ENCODE assay signal across 26 cellular contexts in the genomic region with DNA sequence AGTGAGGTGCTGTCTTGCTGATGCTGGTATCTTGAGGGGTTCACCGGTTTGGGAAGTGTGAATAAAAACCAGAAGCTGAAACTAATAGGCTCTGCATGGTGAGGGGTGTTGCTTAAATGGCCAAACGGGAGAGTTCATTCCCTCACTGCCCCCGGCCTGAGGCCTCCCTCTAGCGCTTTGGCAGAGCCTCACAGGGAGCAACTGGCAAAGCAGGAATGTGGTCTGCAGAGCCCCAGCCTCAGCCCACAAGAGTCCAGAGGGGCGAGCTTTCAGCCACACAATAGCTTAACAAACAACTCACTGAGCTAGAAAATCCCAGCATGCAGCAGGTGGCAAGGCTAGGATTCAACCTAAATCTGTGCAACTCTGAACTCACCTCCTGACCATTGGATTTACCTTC.
A peak's percentile ranks its signal among the peaks of the same experiment; 100 is the strongest.
DNase-seq lines count a peak whose midpoint lies in the region; ATAC-seq, FAIRE-seq and TF ChIP-seq lines count a peak whose summit lies in the region.
"Had no signal": no experiment of that assay in that cellular context is flagged by ENCODE, and none has a peak within 500 bp of the region (broad histone marks: within the 10 kb centered on the region; RNA-seq: fewer than 3 reads in every experiment).

No MANE protein-coding gene starts in this region.

- no peak overlapping the region for H3K27ac Mint-ChIP-seq in GM23338
- no peak overlapping the region for H3K27ac Mint-ChIP-seq in activated CD4-positive, alpha-beta T cell treated with anti-CD3 and anti-CD28 coated beads for 36 hours
- H3K27ac Mint-ChIP-seq: CD4-positive, alpha-beta memory T cell had no signal

- intact Hi-C loops in esophagus muscularis mucosa (cut with DNase I), result no loop called here
- intact Hi-C loops in activated CD4-positive, alpha-beta T cell treated with anti-CD3 and anti-CD28 coated beads for 36 hours (cut with DNase I, micrococcal nuclease), result no loop called here

- H3K4me2 ChIP-seq in GM23338, result no peak overlapping the region
- H3K4me2 ChIP-seq: A549 had no signal

- POLR2A ChIA-PET in activated CD4-positive, alpha-beta T cell treated with anti-CD3 and anti-CD28 coated beads for 36 hours (lab: Charles Lee), result no interaction called here

- TF ChIP-seq CTCF in GM23338 (conservative IDR thresholded peaks at IDR 0.05; ENCODE audit: low read depth in 2 of 2), result peak; percentile 24 to 41
- no peak for TF ChIP-seq CTCF in esophagus muscularis mucosa (IDR thresholded peaks at IDR 0.05)

- no peak overlapping the region for H2AFZ ChIP-seq in GM23338

- H3F3A ChIP-seq in GM23338 (replicated peaks; ENCODE audit: low read depth), result no peaks in the 10 kb centered on the region

- no peaks in the 10 kb centered on the region for H3K9me2 ChIP-seq in GM23338 (ENCODE audit: insufficient read depth)

- H3K27ac ChIP-seq in GM23338 (ENCODE audit: low read depth), result no peak overlapping the region
- no peak overlapping the region for H3K27ac ChIP-seq in esophagus muscularis mucosa (replicated peaks in 1 of 4)
- H3K27ac ChIP-seq: A549, RWPE1, SK-N-MC had no signal

- H4K20me1 ChIP-seq in GM23338 (replicated peaks; ENCODE audit: insufficient read depth), result no peaks in the 10 kb centered on the region

- no peaks in the 10 kb centered on the region for H3K36me3 Mint-ChIP-seq in GM23338 (ENCODE audit: low read depth)
- no peaks in the 10 kb centered on the region for H3K36me3 Mint-ChIP-seq in activated CD4-positive, alpha-beta T cell treated with anti-CD3 and anti-CD28 coated beads for 36 hours (ENCODE audit: low read depth)
- H3K36me3 Mint-ChIP-seq: CD4-positive, alpha-beta memory T cell had no signal

- TF ChIP-seq POLR2A in esophagus muscularis mucosa (IDR thresholded peaks at IDR 0.05; ENCODE audit: low read depth), result no peak

- DNase-seq in GM23338 (ENCODE audit: low spot score) (peak; percentile 39), NCI-H69 (lab: John Stamatoyannopoulos, UW) (peak; percentile 13), esophagus muscularis mucosa (ENCODE audit: extremely low spot score) (peak; percentile 70), myocyte (ENCODE audit: low read depth) (peak; percentile 2), islet precursor cell (no peak), NCI-H1048 (lab: John Stamatoyannopoulos, UW) (no peak), HTR-8/SVneo (ENCODE audit: insufficient read length, low spot score) (no peak)
- DNase-seq in activated CD4-positive, alpha-beta T cell treated with anti-CD3 and anti-CD28 coated beads for 36 hours, result no peak
- DNase-seq: C1 segment of cervical spinal cord; CD4-positive, alpha-beta memory T cell; COR-L47; DMS53; Kasumi-1; MV-4-11; NCI-H1105 treated with DMSO at 0.1 percent for 48 hours; NCI-H146; NCI-H2029; NCI-H446; NCI-H524 treated with DMSO at 0.1 percent for 48 hours; SIG-M5 had no signal

- CTCF ChIA-PET in activated CD4-positive, alpha-beta T cell treated with anti-CD3 and anti-CD28 coated beads for 36 hours (lab: Charles Lee), result no interaction called here

- TF ChIP-seq EP300 in esophagus muscularis mucosa (IDR thresholded peaks at IDR 0.05), result no peak

- H3K4me1 ChIP-seq in GM23338 (ENCODE audit: insufficient read depth) (0 out of 2 replicates have a peak, but pooled peaks cover 3% of the 10 kb centered on the region), esophagus muscularis mucosa (no peaks in the 10 kb centered on the region)
- H3K4me1 ChIP-seq: A549 had no signal

- H3K79me2 ChIP-seq in GM23338 (replicated peaks; ENCODE audit: insufficient read depth), result no peaks in the 10 kb centered on the region

- FAIRE-seq in HTR-8/SVneo (lab: Jason Lieb, UNC), result no peak
- FAIRE-seq: A549, G401.6, K562 had no signal

- H3K9me3 ChIP-seq in esophagus muscularis mucosa, result no peaks in the 10 kb centered on the region
- H3K9me3 ChIP-seq: A549 had no signal

- peak; percentile 98 for ATAC-seq in GM23338
- no peak for ATAC-seq in activated CD4-positive, alpha-beta T cell treated with anti-CD3 and anti-CD28 coated beads for 36 hours
- ATAC-seq: A549, K562, Panc1 had no signal

- no peaks in the 10 kb centered on the region for H3K27me3 ChIP-seq in GM23338 (ENCODE audit: insufficient read depth)
- peaks cover 0 to 8% (median 0%) of the 10 kb centered on the region in 4 donors for H3K27me3 ChIP-seq in esophagus muscularis mucosa

- H3K4me1 Mint-ChIP-seq in GM23338, result peaks cover 8% of the 10 kb centered on the region
- H3K4me1 Mint-ChIP-seq in activated CD4-positive, alpha-beta T cell treated with anti-CD3 and anti-CD28 coated beads for 36 hours, result no peaks in the 10 kb centered on the region
- H3K4me1 Mint-ChIP-seq: CD4-positive, alpha-beta memory T cell had no signal

- no peak overlapping the region for H3K4me3 Mint-ChIP-seq in GM23338
- no peak overlapping the region for H3K4me3 Mint-ChIP-seq in activated CD4-positive, alpha-beta T cell treated with anti-CD3 and anti-CD28 coated beads for 36 hours
- H3K4me3 Mint-ChIP-seq: CD4-positive, alpha-beta memory T cell had no signal

- peaks cover 3% of the 10 kb centered on the region; the same call in 1 of the 3 replicates for H3K9me3 Mint-ChIP-seq in GM23338
- no peaks in the 10 kb centered on the region for H3K9me3 Mint-ChIP-seq in activated CD4-positive, alpha-beta T cell treated with anti-CD3 and anti-CD28 coated beads for 36 hours (ENCODE audit: low read depth)

- H3K4me3 ChIP-seq in GM23338 (no peak overlapping the region), esophagus muscularis mucosa (no peak overlapping the region)
- H3K4me3 ChIP-seq: A549, K562, SK-N-MC had no signal

- no peaks in the 10 kb centered on the region for H3K36me3 ChIP-seq in GM23338 (ENCODE audit: insufficient read depth)
- H3K36me3 ChIP-seq in esophagus muscularis mucosa, result no peaks in the 10 kb centered on the region

- H3K27me3 Mint-ChIP-seq in GM23338 (ENCODE audit: insufficient read depth, low read depth, poor library complexity), result no peaks in the 10 kb centered on the region
- peaks cover 6% of the 10 kb centered on the region for H3K27me3 Mint-ChIP-seq in activated CD4-positive, alpha-beta T cell treated with anti-CD3 and anti-CD28 coated beads for 36 hours

- WGBS in esophagus muscularis mucosa, result 41% methylated on average over 5 of the region's 5 CpGs

TF ChIP-seq in GM23338, 12 proteins besides CTCF, POLR2A, EP300 and RAD21 (continues in another document):
- TF ChIP-seq ZNF331 (CRISPR knock-in tag; IDR thresholded peaks at IDR 0.05; ENCODE audit: low read depth) (no peak), ZNF114 (CRISPR knock-in tag; IDR thresholded peaks at IDR 0.05) (no peak), EZH2 (IDR thresholded peaks at IDR 0.05; ENCODE audit: low read depth, unreplicated experiment) (no peak)
- TF ChIP-seq, protein P1, sequence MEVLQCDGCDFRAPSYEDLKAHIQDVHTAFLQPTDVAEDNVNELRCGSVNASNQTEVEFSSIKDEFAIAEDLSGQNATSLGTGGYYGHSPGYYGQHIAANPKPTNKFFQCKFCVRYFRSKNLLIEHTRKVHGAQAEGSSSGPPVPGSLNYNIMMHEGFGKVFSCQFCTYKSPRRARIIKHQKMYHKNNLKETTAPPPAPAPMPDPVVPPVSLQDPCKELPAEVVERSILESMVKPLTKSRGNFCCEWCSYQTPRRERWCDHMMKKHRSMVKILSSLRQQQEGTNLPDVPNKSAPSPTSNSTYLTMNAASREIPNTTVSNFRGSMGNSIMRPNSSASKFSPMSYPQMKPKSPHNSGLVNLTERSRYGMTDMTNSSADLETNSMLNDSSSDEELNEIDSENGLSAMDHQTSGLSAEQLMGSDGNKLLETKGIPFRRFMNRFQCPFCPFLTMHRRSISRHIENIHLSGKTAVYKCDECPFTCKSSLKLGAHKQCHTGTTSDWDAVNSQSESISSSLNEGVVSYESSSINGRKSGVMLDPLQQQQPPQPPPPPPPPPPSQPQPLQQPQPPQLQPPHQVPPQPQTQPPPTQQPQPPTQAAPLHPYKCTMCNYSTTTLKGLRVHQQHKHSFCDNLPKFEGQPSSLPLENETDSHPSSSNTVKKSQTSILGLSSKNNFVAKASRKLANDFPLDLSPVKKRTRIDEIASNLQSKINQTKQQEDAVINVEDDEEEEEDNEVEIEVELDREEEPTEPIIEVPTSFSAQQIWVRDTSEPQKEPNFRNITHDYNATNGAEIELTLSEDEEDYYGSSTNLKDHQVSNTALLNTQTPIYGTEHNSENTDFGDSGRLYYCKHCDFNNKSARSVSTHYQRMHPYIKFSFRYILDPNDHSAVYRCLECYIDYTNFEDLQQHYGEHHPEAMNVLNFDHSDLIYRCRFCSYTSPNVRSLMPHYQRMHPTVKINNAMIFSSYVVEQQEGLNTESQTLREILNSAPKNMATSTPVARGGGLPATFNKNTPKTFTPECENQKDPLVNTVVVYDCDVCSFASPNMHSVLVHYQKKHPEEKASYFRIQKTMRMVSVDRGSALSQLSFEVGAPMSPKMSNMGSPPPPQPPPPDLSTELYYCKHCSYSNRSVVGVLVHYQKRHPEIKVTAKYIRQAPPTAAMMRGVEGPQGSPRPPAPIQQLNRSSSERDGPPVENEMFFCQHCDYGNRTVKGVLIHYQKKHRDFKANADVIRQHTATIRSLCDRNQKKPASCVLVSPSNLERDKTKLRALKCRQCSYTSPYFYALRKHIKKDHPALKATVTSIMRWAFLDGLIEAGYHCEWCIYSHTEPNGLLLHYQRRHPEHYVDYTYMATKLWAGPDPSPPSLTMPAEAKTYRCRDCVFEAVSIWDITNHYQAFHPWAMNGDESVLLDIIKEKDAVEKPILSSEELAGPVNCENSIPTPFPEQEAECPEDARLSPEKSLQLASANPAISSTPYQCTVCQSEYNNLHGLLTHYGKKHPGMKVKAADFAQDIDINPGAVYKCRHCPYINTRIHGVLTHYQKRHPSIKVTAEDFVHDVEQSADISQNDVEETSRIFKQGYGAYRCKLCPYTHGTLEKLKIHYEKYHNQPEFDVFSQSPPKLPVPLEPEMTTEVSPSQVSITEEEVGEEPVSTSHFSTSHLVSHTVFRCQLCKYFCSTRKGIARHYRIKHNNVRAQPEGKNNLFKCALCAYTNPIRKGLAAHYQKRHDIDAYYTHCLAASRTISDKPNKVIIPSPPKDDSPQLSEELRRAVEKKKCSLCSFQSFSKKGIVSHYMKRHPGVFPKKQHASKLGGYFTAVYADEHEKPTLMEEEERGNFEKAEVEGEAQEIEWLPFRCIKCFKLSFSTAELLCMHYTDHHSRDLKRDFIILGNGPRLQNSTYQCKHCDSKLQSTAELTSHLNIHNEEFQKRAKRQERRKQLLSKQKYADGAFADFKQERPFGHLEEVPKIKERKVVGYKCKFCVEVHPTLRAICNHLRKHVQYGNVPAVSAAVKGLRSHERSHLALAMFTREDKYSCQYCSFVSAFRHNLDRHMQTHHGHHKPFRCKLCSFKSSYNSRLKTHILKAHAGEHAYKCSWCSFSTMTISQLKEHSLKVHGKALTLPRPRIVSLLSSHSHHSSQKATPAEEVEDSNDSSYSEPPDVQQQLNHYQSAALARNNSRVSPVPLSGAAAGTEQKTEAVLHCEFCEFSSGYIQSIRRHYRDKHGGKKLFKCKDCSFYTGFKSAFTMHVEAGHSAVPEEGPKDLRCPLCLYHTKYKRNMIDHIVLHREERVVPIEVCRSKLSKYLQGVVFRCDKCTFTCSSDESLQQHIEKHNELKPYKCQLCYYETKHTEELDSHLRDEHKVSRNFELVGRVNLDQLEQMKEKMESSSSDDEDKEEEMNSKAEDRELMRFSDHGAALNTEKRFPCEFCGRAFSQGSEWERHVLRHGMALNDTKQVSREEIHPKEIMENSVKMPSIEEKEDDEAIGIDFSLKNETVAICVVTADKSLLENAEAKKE (CRISPR knock-in tag; IDR thresholded peaks at IDR 0.05), result no peak

Comparison
In these comparisons a context has a peak if more than half of its experiments do, and no peak if none do; other contexts are left out.
1. DNase-seq: peak in GM23338 (single experiment), NCI-H69 (single experiment), esophagus muscularis mucosa (single experiment) and myocyte (single experiment); none in islet precursor cell (single experiment), NCI-H1048 (single experiment), activated CD4-positive, alpha-beta T cell treated with anti-CD3 and anti-CD28 coated beads for 36 hours (single experiment) and HTR-8/SVneo (single experiment).
2. CTCF ChIP-seq: peak in GM23338 (2 of 2); none in esophagus muscularis mucosa (0 of 3).